Comparison of ENCODE assay signal across 9 cellular contexts in genomic region chr3:59480486-59480995, GRCh38.
DNase-seq lines count a peak whose midpoint lies in the region; TF ChIP-seq lines count a peak whose summit lies in the region.
"Had no signal": no experiment of that assay in that cellular context is flagged by ENCODE, and none has a peak within 500 bp of the region (broad histone marks: within the 10 kb centered on the region; RNA-seq: fewer than 3 reads in every experiment).

No MANE protein-coding gene starts in this region.

- H3K4me3 ChIP-seq in GM12864 (ENCODE audit: low read depth, low read length) = no peak overlapping the region
- peak overlapping the region; percentile 67 for H3K4me3 ChIP-seq in GM23248
- no peak overlapping the region for H3K4me3 ChIP-seq in effector memory CD4-positive, alpha-beta T cell (ENCODE audit: insufficient read depth, low read depth, low read length, poor library complexity, severe bottlenecking)
- no peak overlapping the region for H3K4me3 ChIP-seq in ovary
- H3K4me3 ChIP-seq: SK-N-MC had no signal

- peak; percentile 55 for DNase-seq in GM12864 (ENCODE audit: low read depth)
- DNase-seq in GM23248 = peak; percentile 82
- peak; percentile 7 for DNase-seq in RKO (ENCODE audit: low spot score)
- peak; percentile 49 for DNase-seq in kidney glomerular epithelial cell (lab: John Stamatoyannopoulos, UW)
- DNase-seq in effector memory CD4-positive, alpha-beta T cell = no peak
- no peak for DNase-seq in NCI-H345 treated with DMSO at 0.1 percent for 48 hours (lab: John Stamatoyannopoulos, UW; ENCODE audit: unreplicated experiment)
- no peak for DNase-seq in ovary
- DNase-seq in activated CD8-positive, alpha-beta memory T cell treated with anti-CD3 and anti-CD28 coated beads, Interleukin-2, amount 50 U/mL, for 4 hours = no peak

- H3K79me2 ChIP-seq in GM23248 (ENCODE audit: insufficient read depth) = no peaks in the 10 kb centered on the region

- H3K9me3 ChIP-seq in GM23248 (ENCODE audit: low read depth) (no peaks in the 10 kb centered on the region), ovary (no peaks in the 10 kb centered on the region)
- H3K9me3 ChIP-seq in effector memory CD4-positive, alpha-beta T cell (ENCODE audit: control insufficient read depth, low read length) = no peaks in the 10 kb centered on the region

- peak overlapping the region; percentile 51; the same call in 1 of the 2 replicates for H3K9ac ChIP-seq in GM23248

- no peaks in the 10 kb centered on the region for H3K9me2 ChIP-seq in GM23248 (ENCODE audit: insufficient read depth)

- 5 to 6% methylated on average over 5 of the region's 5 CpGs for WGBS in GM23248 (ENCODE audit: low coverage in 1 of 2, low lambda C conversion rate in 2 of 2, missing lambda C conversion rate in 2 of 2), 2 experiments
- WGBS in ovary, 3 donors = 70 to 78% (median 72%) methylated on average over 5 of the region's 5 CpGs

- TF ChIP-seq POLR2A in ovary (IDR thresholded peaks at IDR 0.05) = no peak

- H3K36me3 ChIP-seq in GM23248 (ENCODE audit: low read depth) = no peaks in the 10 kb centered on the region
- no peaks in the 10 kb centered on the region for H3K36me3 ChIP-seq in effector memory CD4-positive, alpha-beta T cell (ENCODE audit: control insufficient read depth, insufficient read depth, low read length)
- H3K36me3 ChIP-seq in ovary = no peaks in the 10 kb centered on the region

- no peaks in the 10 kb centered on the region for H3K27me3 ChIP-seq in GM23248 (replicated peaks; ENCODE audit: insufficient read depth)
- H3K27me3 ChIP-seq in effector memory CD4-positive, alpha-beta T cell (replicated peaks; ENCODE audit: control insufficient read depth, insufficient read depth, low read length, poor library complexity, severe bottlenecking) = no peaks in the 10 kb centered on the region
- H3K27me3 ChIP-seq in ovary = no peaks in the 10 kb centered on the region

- peaks cover 32% of the 10 kb centered on the region for H3K4me1 ChIP-seq in GM23248 (ENCODE audit: insufficient read depth)
- H3K4me1 ChIP-seq in effector memory CD4-positive, alpha-beta T cell (ENCODE audit: control insufficient read depth, insufficient read depth, low read length, poor library complexity, severe bottlenecking) = no peaks in the 10 kb centered on the region
- no peaks in the 10 kb centered on the region for H3K4me1 ChIP-seq in ovary (ENCODE audit: insufficient read depth)

- H4K20me1 ChIP-seq in GM23248 (ENCODE audit: insufficient read depth) = no peaks in the 10 kb centered on the region

- peak overlapping the region; percentile 49 for H3K27ac ChIP-seq in GM23248
- H3K27ac ChIP-seq in effector memory CD4-positive, alpha-beta T cell (ENCODE audit: insufficient read depth, low read length, poor library complexity, severe bottlenecking) = no peak overlapping the region
- no peak overlapping the region for H3K27ac ChIP-seq in ovary
- H3K27ac ChIP-seq: SK-N-MC had no signal

- in situ Hi-C loops in GM23248 (cut with MboI) = no loop called here

- no peak for TF ChIP-seq EP300 in ovary (IDR thresholded peaks at IDR 0.05)

- TF ChIP-seq CTCF in GM12864 (IDR thresholded peaks at IDR 0.05; ENCODE audit: low read depth, low read length, missing control alignments) = peak; percentile 13
- no peak for TF ChIP-seq CTCF in ovary (IDR thresholded peaks at IDR 0.05)

- intact Hi-C loops in ovary (cut with DNase I) = no loop called here

- peak overlapping the region; percentile 82 for H3K4me2 ChIP-seq in GM23248 (ENCODE audit: unreplicated experiment)

- H3F3A ChIP-seq in GM23248 (ENCODE audit: insufficient read depth) = peaks cover 18% of the 10 kb centered on the region; the same call in 1 of the 2 replicates

- peak overlapping the region; percentile 74 for H2AFZ ChIP-seq in GM23248

Comparison
In these comparisons a context has a peak if more than half of its experiments do, and no peak if none do; other contexts are left out.
1. DNase-seq: peak in GM12864 (single experiment), GM23248 (single experiment), RKO (single experiment) and kidney glomerular epithelial cell (single experiment); none in effector memory CD4-positive, alpha-beta T cell (0 of 3), NCI-H345 treated with DMSO at 0.1 percent for 48 hours (single experiment), ovary (0 of 5) and activated CD8-positive, alpha-beta memory T cell treated with anti-CD3 and anti-CD28 coated beads, Interleukin-2, amount 50 U/mL, for 4 hours (single experiment).